Comparison of ENCODE assay signal across 33 cellular contexts in genomic region chr3:97245201-97245910, GRCh38.
"Had no signal": no experiment of that assay in that cellular context is flagged by ENCODE, and none has a peak within 500 bp of the region (broad histone marks: within the 10 kb centered on the region; RNA-seq: fewer than 3 reads in every experiment).

No MANE protein-coding gene starts in this region.

- FAIRE-seq: astrocyte, colon, TTC549 had no signal

- H3K27ac ChIP-seq: adrenal gland, body of pancreas, brain microvascular endothelial cell, breast epithelium, VCaP had no signal

- ATAC-seq: activated CD4-positive, alpha-beta T cell treated with anti-CD3 and anti-CD28 coated beads for 36 hours; activated CD4-positive, CD25-positive, alpha-beta regulatory T cell treated with anti-CD3 and anti-CD28 coated beads, Interleukin-2, amount 50 U/mL, for 24 hours; activated CD8-positive, alpha-beta memory T cell treated with anti-CD3 and anti-CD28 coated beads, Interleukin-2, amount 10 ng/mL, durations not matched to agents 7 days and 5 days; activated CD8-positive, alpha-beta T cell treated with anti-CD3 and anti-CD28 coated beads, Interleukin-2, amount 10 ng/mL, durations not matched to agents 7 days and 5 days; body of pancreas; WTC11 had no signal

- H3K27me3 ChIP-seq: adrenal gland, body of pancreas, brain microvascular endothelial cell, breast epithelium had no signal

- DNase-seq: activated CD4-positive, alpha-beta memory T cell treated with anti-CD3 and anti-CD28 coated beads, Interleukin-2, amount 10 ng/mL, durations not matched to agents 7 days and 5 days; activated CD4-positive, alpha-beta T cell treated with anti-CD3 and anti-CD28 coated beads for 1 hour; activated CD4-positive, alpha-beta T cell treated with anti-CD3 and anti-CD28 coated beads for 36 hours; activated CD4-positive, alpha-beta T cell treated with anti-CD3 and anti-CD28 coated beads for 48 hours; activated CD4-positive, alpha-beta T cell treated with anti-CD3 and anti-CD28 coated beads, Interleukin-2, amount 10 ng/mL, durations not matched to agents 7 days and 5 days; activated CD4-positive, alpha-beta T cell treated with anti-CD3 and anti-CD28 coated beads, Interleukin-2, amount 50 U/mL, for 48 hours; activated CD4-positive, CD25-positive, alpha-beta regulatory T cell; activated CD8-positive, alpha-beta memory T cell treated with anti-CD3 and anti-CD28 coated beads for 24 hours; activated CD8-positive, alpha-beta memory T cell treated with anti-CD3 and anti-CD28 coated beads, Interleukin-2, amount 10 ng/mL, durations not matched to agents 7 days and 5 days; activated CD8-positive, alpha-beta memory T cell treated with anti-CD3 and anti-CD28 coated beads, Interleukin-2, amount 50 U/mL, for 48 hours; activated CD8-positive, alpha-beta T cell treated with anti-CD3 and anti-CD28 coated beads, Interleukin-2, amount 10 ng/mL, durations not matched to agents 7 days and 5 days; activated effector memory CD4-positive, alpha-beta T cell treated with Interleukin-2 at 50 U/mL for 16 hours; activated gamma-delta T cell; activated naive CD4-positive, alpha-beta T cell treated with anti-CD3 and anti-CD28 coated beads, Interleukin-2, amount 10 ng/mL, durations not matched to agents 7 days and 5 days; activated naive CD4-positive, alpha-beta T cell treated with Interleukin-2 at 50 U/mL for 16 hours; activated naive CD8-positive, alpha-beta T cell treated with anti-CD3 and anti-CD28 coated beads for 36 hours; activated T-cell treated with anti-CD3 and anti-CD28 coated beads, Interleukin-2, amount 50 U/mL, for 24 hours; activated T-cell treated with anti-CD3 and anti-CD28 coated beads, Interleukin-2, amount 50 U/mL, for 48 hours; adrenal gland; amniotic stem cell; aorta; body of pancreas; brain microvascular endothelial cell; central memory CD4-positive, alpha-beta T cell; T-helper 2 cell; T-helper 9 cell had no signal

- H3K4me3 ChIP-seq: adrenal gland, body of pancreas, breast epithelium had no signal

- H3K9me3 ChIP-seq: adrenal gland, body of pancreas, breast epithelium had no signal

- H3K4me1 ChIP-seq: adrenal gland, body of pancreas, breast epithelium had no signal

- H3K36me3 ChIP-seq: adrenal gland, brain microvascular endothelial cell, breast epithelium had no signal
